ENCODE assay signal across 16 cellular contexts in the genomic region with DNA sequence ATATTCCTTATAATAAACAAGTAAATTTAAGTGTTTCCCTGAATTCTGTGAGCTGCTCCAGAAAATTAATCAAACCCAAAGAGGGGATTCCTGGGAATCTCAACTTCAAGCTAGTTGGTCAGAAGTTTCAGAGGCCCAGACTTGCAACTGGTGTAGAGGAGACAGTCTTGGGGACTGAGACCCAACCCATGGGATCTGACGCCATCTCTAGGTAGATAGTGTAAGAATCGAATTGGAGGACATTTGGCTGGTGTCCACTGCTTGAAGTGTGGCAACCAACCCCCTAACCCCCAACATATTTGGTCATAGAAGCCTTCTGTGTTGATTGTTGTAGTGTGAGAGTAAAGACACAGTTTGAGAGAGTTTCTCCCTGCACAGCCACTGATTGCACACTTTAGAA.
DNase-seq lines count a peak whose midpoint lies in the region; ATAC-seq, FAIRE-seq and TF ChIP-seq lines count a peak whose summit lies in the region.
"Had no signal": no experiment of that assay in that cellular context is flagged by ENCODE, and none has a peak within 500 bp of the region (broad histone marks: within the 10 kb centered on the region; RNA-seq: fewer than 3 reads in every experiment).

No MANE protein-coding gene starts in this region.

- peaks cover 3% of the 10 kb centered on the region; the same call in 1 of the 3 replicates for H3K4me1 Mint-ChIP-seq in GM23338
- H3K4me1 Mint-ChIP-seq in T-helper 1 cell treated with Interleukin-12 subunit alpha and Interleukin-12 subunit beta and Interleukin-4 antibody, amounts not matched to agents 30 μg/mL and 1 μg/mL, for 36 hours (ENCODE audit: low read depth) = peaks cover 72% of the 10 kb centered on the region

- H3F3A ChIP-seq in GM23338 (replicated peaks; ENCODE audit: low read depth) = no peaks in the 10 kb centered on the region

- no peak for FAIRE-seq in A549 (lab: Jason Lieb, UNC)

- no peaks in the 10 kb centered on the region for H4K20me1 ChIP-seq in GM23338 (replicated peaks; ENCODE audit: insufficient read depth)

- H3K4me2 ChIP-seq in A549 (peak overlapping the region; percentile 44), GM23338 (no peak overlapping the region)

- intact Hi-C loops in left colon (cut with DNase I, micrococcal nuclease) = no loop called here

- H3K4me3 ChIP-seq in A549 = no peak overlapping the region
- H3K4me3 ChIP-seq in GM23338 = no peak overlapping the region
- H3K4me3 ChIP-seq: pancreas had no signal

- H3K4me3 Mint-ChIP-seq in GM23338 = no peak overlapping the region
- H3K4me3 Mint-ChIP-seq in T-helper 1 cell treated with Interleukin-12 subunit alpha and Interleukin-12 subunit beta and Interleukin-4 antibody, amounts not matched to agents 30 μg/mL and 1 μg/mL, for 36 hours = no peak overlapping the region
- H3K4me3 Mint-ChIP-seq: activated T-cell treated with anti-CD3 and anti-CD28 coated beads, Interleukin-2, amount 50 U/mL, for 4 hours; B cell; stimulated activated naive B cell treated with anti-CD40 and anti-IgM and Interleukin-4, amounts not matched to agents 10 μg/mL and 1 μg/mL and 100 μg/mL, for 72 hours had no signal

- 0 out of 2 replicates have a peak, but pooled peaks cover 4% of the 10 kb centered on the region for H3K9me2 ChIP-seq in GM23338 (ENCODE audit: insufficient read depth)

- no peaks in the 10 kb centered on the region for H3K36me3 ChIP-seq in GM23338 (ENCODE audit: insufficient read depth)
- H3K36me3 ChIP-seq: pancreas had no signal

- TF ChIP-seq CTCF in A549 (IDR thresholded peaks at IDR 0.05) = no peak
- peak; percentile 15 to 66; a peak in 2 of 4 replicates for TF ChIP-seq CTCF in GM23338 (conservative IDR thresholded peaks at IDR 0.05; ENCODE audit: low read depth in 2 of 2)

- no peak for TF ChIP-seq POLR2A in A549 (IDR thresholded peaks at IDR 0.05; ENCODE audit: low read length)

- peaks cover 33% of the 10 kb centered on the region for H3K4me1 ChIP-seq in A549
- H3K4me1 ChIP-seq in GM23338 (ENCODE audit: insufficient read depth) = no peaks in the 10 kb centered on the region

- POLR2A ChIA-PET in A549 (lab: Yijun Ruan, JAX) = no interaction called here

- no peaks in the 10 kb centered on the region for H3K27me3 Mint-ChIP-seq in GM23338 (ENCODE audit: insufficient read depth, low read depth, poor library complexity)
- H3K27me3 Mint-ChIP-seq in T-helper 1 cell treated with Interleukin-12 subunit alpha and Interleukin-12 subunit beta and Interleukin-4 antibody, amounts not matched to agents 30 μg/mL and 1 μg/mL, for 36 hours (ENCODE audit: low read depth) = no peaks in the 10 kb centered on the region

- no peaks in the 10 kb centered on the region for H3K9me3 Mint-ChIP-seq in GM23338
- no peaks in the 10 kb centered on the region for H3K9me3 Mint-ChIP-seq in T-helper 1 cell treated with Interleukin-12 subunit alpha and Interleukin-12 subunit beta and Interleukin-4 antibody, amounts not matched to agents 30 μg/mL and 1 μg/mL, for 36 hours
- H3K9me3 Mint-ChIP-seq: activated T-cell treated with anti-CD3 and anti-CD28 coated beads, Interleukin-2, amount 50 U/mL, for 4 hours; stimulated activated naive B cell treated with anti-CD40 and anti-IgM and Interleukin-4, amounts not matched to agents 10 μg/mL and 1 μg/mL and 100 μg/mL, for 72 hours had no signal

- H3K27me3 ChIP-seq in GM23338 (ENCODE audit: insufficient read depth) = no peaks in the 10 kb centered on the region
- H3K27me3 ChIP-seq: pancreas had no signal

- ATAC-seq in A549 (no peak), GM23338 (peak; percentile 42; the same call in 1 of the 3 replicates), left colon (peak; percentile 1), HG03039 (IDR thresholded peaks at IDR 0.05; ENCODE audit: unreplicated experiment) (no peak), HG02798 (IDR thresholded peaks at IDR 0.05; ENCODE audit: poor library complexity, unreplicated experiment) (no peak)
- ATAC-seq: activated T-cell treated with anti-CD3 and anti-CD28 coated beads, Interleukin-2, amount 50 U/mL, for 4 hours had no signal

- CTCF ChIA-PET in A549 (lab: Yijun Ruan, JAX) = no interaction called here

- H3K79me2 ChIP-seq in GM23338 (replicated peaks; ENCODE audit: insufficient read depth) = no peaks in the 10 kb centered on the region

- H2AFZ ChIP-seq in GM23338 = 0 out of 2 replicates have a peak overlapping the region, but pooled peaks have one; percentile 66

- TF ChIP-seq EP300 in A549 (IDR thresholded peaks at IDR 0.05) = no peak

- H3K27ac Mint-ChIP-seq in GM23338 = no peak overlapping the region
- H3K27ac Mint-ChIP-seq in T-helper 1 cell treated with Interleukin-12 subunit alpha and Interleukin-12 subunit beta and Interleukin-4 antibody, amounts not matched to agents 30 μg/mL and 1 μg/mL, for 36 hours = peak overlapping the region; percentile 68
- H3K27ac Mint-ChIP-seq: B cell; stimulated activated naive B cell treated with anti-CD40 and anti-IgM and Interleukin-4, amounts not matched to agents 10 μg/mL and 1 μg/mL and 100 μg/mL, for 72 hours had no signal

- peak overlapping the region; percentile 38 to 80; a peak in 5 of 6 replicates for H3K27ac ChIP-seq in A549
- no peak overlapping the region for H3K27ac ChIP-seq in GM23338 (ENCODE audit: low read depth)
- H3K27ac ChIP-seq: pancreas had no signal

- whole genome bisulfite sequencing in A549 (ENCODE audit: missing lambda C conversion rate) = 70% methylated on average over 2 of the region's 2 CpGs

- TF ChIP-seq RAD21 in A549 (conservative IDR thresholded peaks at IDR 0.05 in 1 of 2, IDR thresholded peaks at IDR 0.05 in 1 of 2) = 0 out of 5 replicates have a peak, but pooled peaks of 1 of the 2 experiments have one; percentile 16

- peak in 1 of 2 experiments; percentile 19 for DNase-seq in A549 (ENCODE audit: low read depth in 1 of 2, low spot score in 1 of 2)
- DNase-seq in GM23338 (ENCODE audit: low spot score) = no peak
- DNase-seq in left colon = no peak
- DNase-seq in NCI-H1417 (lab: John Stamatoyannopoulos, UW) = no peak
- DNase-seq in ureter (ENCODE audit: low spot score) = no peak
- DNase-seq: activated T-cell treated with anti-CD3 and anti-CD28 coated beads, Interleukin-2, amount 50 U/mL, for 4 hours; aorta; effector memory CD4-positive, alpha-beta T cell; glutamatergic neuron; pancreas; stimulated activated CD4-positive, alpha-beta T cell treated with anti-CD3 and anti-CD28 coated beads, Interleukin-1b, Interleukin-23, amount 100 ng/mL, for 48 hours; stimulated activated naive B cell treated with anti-CD40 and anti-IgM and Interleukin-4, amounts not matched to agents 10 μg/mL and 1 μg/mL and 100 μg/mL, for 72 hours had no signal

- H3K9me3 ChIP-seq in A549 = no peaks in the 10 kb centered on the region
- H3K9me3 ChIP-seq: pancreas had no signal

- no peaks in the 10 kb centered on the region for H3K36me3 Mint-ChIP-seq in GM23338 (ENCODE audit: low read depth)
- H3K36me3 Mint-ChIP-seq in T-helper 1 cell treated with Interleukin-12 subunit alpha and Interleukin-12 subunit beta and Interleukin-4 antibody, amounts not matched to agents 30 μg/mL and 1 μg/mL, for 36 hours (ENCODE audit: low read depth) = no peaks in the 10 kb centered on the region
- H3K36me3 Mint-ChIP-seq: stimulated activated naive B cell treated with anti-CD40 and anti-IgM and Interleukin-4, amounts not matched to agents 10 μg/mL and 1 μg/mL and 100 μg/mL, for 72 hours had no signal

TF ChIP-seq in A549, 52 proteins besides CTCF, POLR2A, EP300 and RAD21 (continues in another document):
- TF ChIP-seq ZSCAN20 (CRISPR knock-in tag; IDR thresholded peaks at IDR 0.05) = no peak
- TF ChIP-seq FOSL2 (IDR thresholded peaks at IDR 0.05) = no peak
- TF ChIP-seq FOSL2 (CRISPR knock-in tag; IDR thresholded peaks at IDR 0.05) = no peak
- no peak for TF ChIP-seq NPAS2 (CRISPR knock-in tag; IDR thresholded peaks at IDR 0.05; ENCODE audit: borderline replicate concordance)
- TF ChIP-seq, protein P1, sequence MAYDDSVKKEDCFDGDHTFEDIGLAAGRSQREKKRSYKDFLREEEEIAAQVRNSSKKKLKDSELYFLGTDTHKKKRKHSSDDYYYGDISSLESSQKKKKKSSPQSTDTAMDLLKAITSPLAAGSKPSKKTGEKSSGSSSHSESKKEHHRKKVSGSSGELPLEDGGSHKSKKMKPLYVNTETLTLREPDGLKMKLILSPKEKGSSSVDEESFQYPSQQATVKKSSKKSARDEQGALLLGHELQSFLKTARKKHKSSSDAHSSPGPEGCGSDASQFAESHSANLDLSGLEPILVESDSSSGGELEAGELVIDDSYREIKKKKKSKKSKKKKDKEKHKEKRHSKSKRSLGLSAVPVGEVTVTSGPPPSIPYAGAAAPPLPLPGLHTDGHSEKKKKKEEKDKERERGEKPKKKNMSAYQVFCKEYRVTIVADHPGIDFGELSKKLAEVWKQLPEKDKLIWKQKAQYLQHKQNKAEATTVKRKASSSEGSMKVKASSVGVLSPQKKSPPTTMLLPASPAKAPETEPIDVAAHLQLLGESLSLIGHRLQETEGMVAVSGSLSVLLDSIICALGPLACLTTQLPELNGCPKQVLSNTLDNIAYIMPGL (CRISPR knock-in tag; IDR thresholded peaks at IDR 0.05; ENCODE audit: borderline replicate concordance) = no peak
- no peak for TF ChIP-seq NR3C1 (IDR thresholded peaks at IDR 0.05)

TF ChIP-seq in GM23338, 12 proteins besides CTCF, POLR2A, EP300 and RAD21:
- TF ChIP-seq ZNF331 (CRISPR knock-in tag; IDR thresholded peaks at IDR 0.05; ENCODE audit: low read depth) (no peak), EZH2 (IDR thresholded peaks at IDR 0.05; ENCODE audit: low read depth, unreplicated experiment) (no peak)
TF ChIP-seq in GM23338: peak in this region for 0.

Comparison
In these comparisons a context has a peak if more than half of its experiments do, and no peak if none do; other contexts are left out.
1. ATAC-seq: peak in GM23338 (single experiment) and left colon (single experiment); none in A549 (0 of 2), HG03039 (single experiment) and HG02798 (single experiment).